Comparison of ENCODE assay signal across 1 cellular context in genomic region chr16:68310441-68311315, GRCh38.
TF ChIP-seq lines count a peak whose summit lies in the region.

TSS of gene PRMT7 (plus strand) at chr16:68311019. CDS start at chr16:68315980, 4,961 bp downstream.
TSS of gene SLC7A6OS (minus strand) at chr16:68310946. CDS start at chr16:68310926, 20 bp downstream.

TF ChIP-seq in HepG2, 621 proteins besides CTCF, POLR2A, EP300 and RAD21 (continued from another document and continues in another):
- TF ChIP-seq GMEB2 (CRISPR knock-in tag; IDR thresholded peaks at IDR 0.05; ENCODE audit: low read depth) (peak; percentile 90), AGO2 (optimal IDR thresholded peaks at IDR 0.05; ENCODE audit: low read depth, low read length) (peak; percentile 83), THYN1 (CRISPR knock-in tag; IDR thresholded peaks at IDR 0.05; ENCODE audit: borderline replicate concordance, low read depth) (0 out of 2 replicates have a peak, but pooled peaks have one; percentile 75), ZNF792 (CRISPR knock-in tag; IDR thresholded peaks at IDR 0.05) (peak; percentile 99), CERS6 (CRISPR knock-in tag; IDR thresholded peaks at IDR 0.05) (peak; percentile 99), TMF1 (CRISPR knock-in tag; IDR thresholded peaks at IDR 0.05; ENCODE audit: low read depth) (peak; percentile 100), ZNF780A (CRISPR knock-in tag; IDR thresholded peaks at IDR 0.05) (peak; percentile 99), E2F1 (CRISPR knock-in tag; IDR thresholded peaks at IDR 0.05) (peak; percentile 97), ZKSCAN1 (IDR thresholded peaks at IDR 0.05; ENCODE audit: low read length) (no peak), ZNF761 (CRISPR knock-in tag; conservative IDR thresholded peaks at IDR 0.05) (peak; percentile 98), ZNF558 (CRISPR knock-in tag; IDR thresholded peaks at IDR 0.05; ENCODE audit: borderline replicate concordance) (peak; percentile 100), ZBED4 (CRISPR knock-in tag; IDR thresholded peaks at IDR 0.05; ENCODE audit: borderline replicate concordance) (peak; percentile 93), ZMYM2 (CRISPR knock-in tag; IDR thresholded peaks at IDR 0.05) (peak; percentile 97), ZNF205 (CRISPR knock-in tag; IDR thresholded peaks at IDR 0.05) (peak; percentile 95), HOXD1 (CRISPR knock-in tag; IDR thresholded peaks at IDR 0.05) (peak; percentile 98), ZNF619 (CRISPR knock-in tag; IDR thresholded peaks at IDR 0.05) (peak; percentile 97), ZNF18 (CRISPR knock-in tag; IDR thresholded peaks at IDR 0.05; ENCODE audit: insufficient replicate concordance) (peak; percentile 99), TOE1 (CRISPR knock-in tag; IDR thresholded peaks at IDR 0.05) (peak; percentile 99), CREB1 (IDR thresholded peaks at IDR 0.05) (no peak; the same call in 1 of the 2 replicates), CREB1 (CRISPR knock-in tag; IDR thresholded peaks at IDR 0.05) (peak; percentile 64; the same call in 1 of the 2 replicates), ZNF609 (CRISPR knock-in tag; IDR thresholded peaks at IDR 0.05; ENCODE audit: borderline replicate concordance) (peak; percentile 90), MLXIP (CRISPR knock-in tag; IDR thresholded peaks at IDR 0.05; ENCODE audit: borderline replicate concordance) (peak; percentile 97; the same call in 1 of the 2 replicates), HMG20A (CRISPR knock-in tag; IDR thresholded peaks at IDR 0.05; ENCODE audit: borderline replicate concordance) (no peak), ZNF142 (CRISPR knock-in tag; IDR thresholded peaks at IDR 0.05) (peak; percentile 98), TFDP2 (CRISPR knock-in tag; IDR thresholded peaks at IDR 0.05) (peak; percentile 100), MLLT10 (CRISPR knock-in tag; IDR thresholded peaks at IDR 0.05) (peak; percentile 81; the same call in 1 of the 2 replicates)
